Comparison of ENCODE assay signal across 8 cellular contexts in the genomic region with DNA sequence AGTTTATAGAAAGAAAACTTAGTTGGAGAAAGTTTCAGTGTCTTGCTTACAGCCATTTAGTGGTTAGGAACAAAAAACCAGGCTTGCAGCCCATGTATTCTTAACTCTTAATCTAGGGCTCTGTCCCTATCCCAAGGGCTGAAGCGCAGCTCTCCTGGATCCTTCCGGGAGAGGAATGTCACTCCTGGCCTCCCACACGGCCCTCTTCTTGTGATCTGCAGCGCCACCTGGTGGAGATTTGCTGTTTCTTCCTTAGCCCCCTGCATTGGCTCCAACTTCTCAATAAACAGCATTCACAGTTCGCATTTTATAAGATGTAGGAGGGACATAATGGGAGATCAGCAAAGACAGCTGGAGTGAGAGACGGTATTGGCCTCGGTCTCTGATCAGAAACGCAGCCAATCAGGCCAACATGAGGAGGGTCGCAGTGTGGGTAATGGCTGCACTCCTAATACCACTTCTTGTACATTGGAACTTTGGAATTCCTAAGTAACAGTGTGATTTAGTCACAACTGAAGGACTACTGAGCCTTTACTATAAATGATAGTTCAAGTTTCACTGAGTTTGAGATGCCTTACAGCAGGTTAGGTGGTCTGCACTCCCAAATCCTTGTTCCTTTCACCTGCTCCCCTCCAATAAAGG.
DNase-seq lines count a peak whose midpoint lies in the region; ATAC-seq and TF ChIP-seq lines count a peak whose summit lies in the region.

No MANE protein-coding gene starts in this region.

- H3K27me3 Mint-ChIP-seq in activated T-helper 2 cell treated with anti-CD3 and anti-CD28 coated beads, Interferon-gamma antibody, Interleukin-2, Interleukin-4, amounts not matched to agents 10 μg/mL and 5 μg/mL and 100 μg/mL, durations not matched to agents 14 hours and 24 hours and 36 hours (ENCODE audit: low read depth), result no peaks in the 10 kb centered on the region

- intact Hi-C loops in activated T-helper 2 cell treated with anti-CD3 and anti-CD28 coated beads, Interferon-gamma antibody, Interleukin-2, Interleukin-4, amounts not matched to agents 10 μg/mL and 5 μg/mL and 100 μg/mL, durations not matched to agents 14 hours and 24 hours and 36 hours (cut with micrococcal nuclease), result loop anchor here (1.0 kb wide), 1 partner anchor 322 kb away; no protein-coding TSS in a partner anchor
- intact Hi-C loops in prostate gland (cut with DNase I), result loop anchor here (5.0 kb wide), 1 partner anchor 324 kb away; no protein-coding TSS in a partner anchor

- H3K36me3 Mint-ChIP-seq in activated T-helper 2 cell treated with anti-CD3 and anti-CD28 coated beads, Interferon-gamma antibody, Interleukin-2, Interleukin-4, amounts not matched to agents 10 μg/mL and 5 μg/mL and 100 μg/mL, durations not matched to agents 14 hours and 24 hours and 36 hours (ENCODE audit: low read depth), result no peaks in the 10 kb centered on the region

- ATAC-seq in HG03342 (IDR thresholded peaks at IDR 0.05; ENCODE audit: unreplicated experiment) (peak; percentile 53), GM18519 (IDR thresholded peaks at IDR 0.05; ENCODE audit: low FRiP score, unreplicated experiment) (no peak)

- no peak for TF ChIP-seq POLR2A in prostate gland (IDR thresholded peaks at IDR 0.05)

- no peaks in the 10 kb centered on the region for H3K9me3 Mint-ChIP-seq in activated T-helper 2 cell treated with anti-CD3 and anti-CD28 coated beads, Interferon-gamma antibody, Interleukin-2, Interleukin-4, amounts not matched to agents 10 μg/mL and 5 μg/mL and 100 μg/mL, durations not matched to agents 14 hours and 24 hours and 36 hours

- H3K4me1 Mint-ChIP-seq in activated T-helper 2 cell treated with anti-CD3 and anti-CD28 coated beads, Interferon-gamma antibody, Interleukin-2, Interleukin-4, amounts not matched to agents 10 μg/mL and 5 μg/mL and 100 μg/mL, durations not matched to agents 14 hours and 24 hours and 36 hours (ENCODE audit: low read depth), result no peaks in the 10 kb centered on the region

- no peaks in the 10 kb centered on the region for H3K36me3 ChIP-seq in cardiac muscle cell
- no peaks in the 10 kb centered on the region for H3K36me3 ChIP-seq in prostate gland

- no peak overlapping the region for H3K27ac ChIP-seq in cardiac muscle cell
- H3K27ac ChIP-seq in prostate gland, result no peak overlapping the region

- H3K9me3 ChIP-seq in cardiac muscle cell (ENCODE audit: low read depth) (no peaks in the 10 kb centered on the region), prostate gland (no peaks in the 10 kb centered on the region)

- H3K4me3 ChIP-seq in cardiac muscle cell (no peak overlapping the region), prostate gland (no peak overlapping the region)

- H3K4me3 Mint-ChIP-seq in activated T-helper 2 cell treated with anti-CD3 and anti-CD28 coated beads, Interferon-gamma antibody, Interleukin-2, Interleukin-4, amounts not matched to agents 10 μg/mL and 5 μg/mL and 100 μg/mL, durations not matched to agents 14 hours and 24 hours and 36 hours (ENCODE audit: low read depth), result no peak overlapping the region

- H3K4me1 ChIP-seq in cardiac muscle cell (ENCODE audit: low read depth) (no peaks in the 10 kb centered on the region), prostate gland (replicated peaks) (no peaks in the 10 kb centered on the region)

- 12% methylated on average over 9 of the region's 9 CpGs for WGBS in prostate gland

- DNase-seq in activated gamma-delta T cell treated with Interleukin-2 at 50 U/mL for 16 hours, result peak; percentile 6
- DNase-seq in activated gamma-delta T cell (lab: John Stamatoyannopoulos, UW), result no peak
- DNase-seq in NCI-H748 treated with DMSO at 0.1 percent for 48 hours (lab: John Stamatoyannopoulos, UW), result peak; percentile 23
- DNase-seq in activated T-helper 2 cell treated with anti-CD3 and anti-CD28 coated beads, Interferon-gamma antibody, Interleukin-2, Interleukin-4, amounts not matched to agents 10 μg/mL and 5 μg/mL and 100 μg/mL, durations not matched to agents 14 hours and 24 hours and 36 hours (ENCODE audit: low spot score), result peak; percentile 19
- peak; percentile 82 to 93 for DNase-seq in cardiac muscle cell (ENCODE audit: low read depth in 1 of 2, low spot score in 1 of 2)
- peak; percentile 55 for DNase-seq in prostate gland (ENCODE audit: low spot score)

- H3K27me3 ChIP-seq in cardiac muscle cell, result no peaks in the 10 kb centered on the region
- H3K27me3 ChIP-seq in prostate gland (replicated peaks; ENCODE audit: insufficient read depth), result no peaks in the 10 kb centered on the region

- no peak overlapping the region for H3K27ac Mint-ChIP-seq in activated T-helper 2 cell treated with anti-CD3 and anti-CD28 coated beads, Interferon-gamma antibody, Interleukin-2, Interleukin-4, amounts not matched to agents 10 μg/mL and 5 μg/mL and 100 μg/mL, durations not matched to agents 14 hours and 24 hours and 36 hours

- peak; percentile 85 for TF ChIP-seq CTCF in cardiac muscle cell (IDR thresholded peaks at IDR 0.05; ENCODE audit: low read depth, low read length)
- peak; percentile 54 to 86 (median 70) for TF ChIP-seq CTCF in prostate gland (IDR thresholded peaks at IDR 0.05)
